Comparison of ENCODE assay signal across 19 cellular contexts in genomic region chr13:75558130-75558840, GRCh38. TPM values are rescaled to one million over a fixed set of nuclear protein-coding genes. Genes with fewer than 3 reads are reported as not detected.
DNase-seq lines count a peak whose midpoint lies in the region; ATAC-seq, FAIRE-seq and TF ChIP-seq lines count a peak whose summit lies in the region.
"Had no signal": no experiment of that assay in that cellular context is flagged by ENCODE, and none has a peak within 500 bp of the region (broad histone marks: within the 10 kb centered on the region; RNA-seq: fewer than 3 reads in every experiment).

No MANE protein-coding gene starts in this region.

- no peak for DNase-seq in CD4-positive, alpha-beta T cell
- DNase-seq in SK-N-SH (peak; percentile 23), astrocyte (ENCODE audit: low read depth) (no peak), A172 (ENCODE audit: low spot score) (no peak)
- DNase-seq: activated CD4-positive, alpha-beta T cell treated with anti-CD3 and anti-CD28 coated beads, Interleukin-2, amount 10 ng/mL, durations not matched to agents 7 days and 5 days; activated CD8-positive, alpha-beta memory T cell treated with anti-CD3 and anti-CD28 coated beads, Interleukin-2, amount 50 U/mL, for 4 hours; dorsolateral prefrontal cortex; MM.1S; NCI-H1417 treated with DMSO at 0.1 percent for 48 hours; NCI-H446 treated with DMSO at 0.1 percent for 48 hours; SIG-M5 had no signal

- no peaks in the 10 kb centered on the region for H3K9me3 ChIP-seq in BLaER1 treated with 17β-estradiol and CSF1 and Interleukin-3, amounts not matched to agents 10 nM and 100 nM (replicated peaks in 1 of 11)
- no peaks in the 10 kb centered on the region for H3K9me3 ChIP-seq in CD4-positive, alpha-beta T cell (ENCODE audit: control insufficient read depth, low read length)
- H3K9me3 ChIP-seq in SK-N-SH (no peaks in the 10 kb centered on the region), astrocyte (ENCODE audit: insufficient read depth, low read depth, low read length) (no peaks in the 10 kb centered on the region)

- no peaks in the 10 kb centered on the region for H3K9me3 Mint-ChIP-seq in CD4-positive, alpha-beta T cell
- no peaks in the 10 kb centered on the region for H3K9me3 Mint-ChIP-seq in astrocyte (ENCODE audit: unreplicated experiment)
- H3K9me3 Mint-ChIP-seq: activated CD4-positive, alpha-beta T cell treated with anti-CD3 and anti-CD28 coated beads, Interleukin-2, amount 10 ng/mL, durations not matched to agents 7 days and 5 days; T-helper 1 cell treated with Interleukin-12 subunit alpha and Interleukin-12 subunit beta and Interleukin-4 antibody, amounts not matched to agents 30 μg/mL and 1 μg/mL, for 36 hours; type B pancreatic cell had no signal

- peak overlapping the region in 6 of 11 experiments; percentile 9 to 32 (median 16); a peak in 7 of 22 replicates for H3K4me2 ChIP-seq in BLaER1 treated with 17β-estradiol and CSF1 and Interleukin-3, amounts not matched to agents 10 nM and 100 nM
- H3K4me2 ChIP-seq in SK-N-SH (no peak overlapping the region), astrocyte (ENCODE audit: low read length) (no peak overlapping the region)

- no peak overlapping the region for H2AFZ ChIP-seq in SK-N-SH (ENCODE audit: low read depth)
- no peak overlapping the region for H2AFZ ChIP-seq in astrocyte (ENCODE audit: low read depth, low read length)

- H3K9ac ChIP-seq in BLaER1 treated with 17β-estradiol and CSF1 and Interleukin-3, amounts not matched to agents 10 nM and 100 nM, result no peak overlapping the region
- no peak overlapping the region for H3K9ac ChIP-seq in SK-N-SH
- no peak overlapping the region for H3K9ac ChIP-seq in astrocyte (ENCODE audit: low read length)

- H3K9me2 ChIP-seq in SK-N-SH, result no peaks in the 10 kb centered on the region

- H3K36me3 Mint-ChIP-seq in CD4-positive, alpha-beta T cell (ENCODE audit: low read depth), result peaks cover 41% of the 10 kb centered on the region
- H3K36me3 Mint-ChIP-seq in astrocyte (ENCODE audit: low read depth, unreplicated experiment), result peaks cover 16% of the 10 kb centered on the region

- TF ChIP-seq EP300 in SK-N-SH (IDR thresholded peaks at IDR 0.05; ENCODE audit: borderline replicate concordance in 1 of 2, low read depth in 1 of 2, low read length in 1 of 2), result no peak

- H3F3A ChIP-seq in SK-N-SH (replicated peaks; ENCODE audit: insufficient read depth), result peaks cover 13% of the 10 kb centered on the region

- peak; percentile 23 for FAIRE-seq in astrocyte (lab: Jason Lieb, UNC)
- FAIRE-seq: endothelial cell of umbilical vein had no signal

- no peak for TF ChIP-seq CTCF in CD4-positive, alpha-beta T cell (IDR thresholded peaks at IDR 0.05)
- TF ChIP-seq CTCF in SK-N-SH (IDR thresholded peaks at IDR 0.05) (no peak), astrocyte (IDR thresholded peaks at IDR 0.05; ENCODE audit: insufficient read depth, low read depth, low read length) (no peak)

- H3K36me3 ChIP-seq in BLaER1 treated with 17β-estradiol and CSF1 and Interleukin-3, amounts not matched to agents 10 nM and 100 nM, result peaks cover 10 to 71% (median 51%) of the 10 kb centered on the region in 11 experiments
- peaks cover 20 to 28% of the 10 kb centered on the region in 2 experiments for H3K36me3 ChIP-seq in SK-N-SH (replicated peaks in 1 of 2; ENCODE audit: control insufficient read depth in 1 of 2, insufficient read depth in 2 of 2, low read length in 1 of 2)
- peaks cover 31% of the 10 kb centered on the region for H3K36me3 ChIP-seq in astrocyte (ENCODE audit: insufficient read depth, low read length)

- POLR2A ChIA-PET in CD4-positive, alpha-beta T cell (lab: Charles Lee), result interaction anchor here (0.6 to 0.7 kb wide), 2 partner anchors 8 to 87 kb away, joined by 3 to 5 read pairs; partner anchors contain the start of gene UCHL3
- POLR2A ChIA-PET in SK-N-SH (lab: Yijun Ruan, JAX), result no interaction called here

- intact Hi-C loops in CD4-positive, alpha-beta T cell (cut with DNase I, micrococcal nuclease), result no loop called here

- peak overlapping the region; percentile 38 for H3K27ac Mint-ChIP-seq in CD4-positive, alpha-beta T cell
- peak overlapping the region; percentile 63 for H3K27ac Mint-ChIP-seq in astrocyte (ENCODE audit: unreplicated experiment)
- H3K27ac Mint-ChIP-seq: activated CD4-positive, alpha-beta T cell treated with anti-CD3 and anti-CD28 coated beads, Interleukin-2, amount 10 ng/mL, durations not matched to agents 7 days and 5 days; T-helper 1 cell treated with Interleukin-12 subunit alpha and Interleukin-12 subunit beta and Interleukin-4 antibody, amounts not matched to agents 30 μg/mL and 1 μg/mL, for 36 hours; type B pancreatic cell had no signal

- no peaks in the 10 kb centered on the region for H3K27me3 ChIP-seq in BLaER1 treated with 17β-estradiol and CSF1 and Interleukin-3, amounts not matched to agents 10 nM and 100 nM
- H3K27me3 ChIP-seq in CD4-positive, alpha-beta T cell (ENCODE audit: control insufficient read depth, insufficient read depth, low read length), result no peaks in the 10 kb centered on the region
- H3K27me3 ChIP-seq in SK-N-SH (ENCODE audit: insufficient read depth), result no peaks in the 10 kb centered on the region
- H3K27me3 ChIP-seq in astrocyte (ENCODE audit: insufficient read depth, low read length), result no peaks in the 10 kb centered on the region
- H3K27me3 ChIP-seq: dorsolateral prefrontal cortex had no signal

- no peaks in the 10 kb centered on the region for H3K79me2 ChIP-seq in SK-N-SH (ENCODE audit: insufficient read depth)
- peaks cover 47% of the 10 kb centered on the region for H3K79me2 ChIP-seq in astrocyte (ENCODE audit: insufficient read depth, low read length)

- H3K4me1 Mint-ChIP-seq in CD4-positive, alpha-beta T cell (ENCODE audit: low read depth), result peaks cover 52% of the 10 kb centered on the region
- peaks cover 2% of the 10 kb centered on the region for H3K4me1 Mint-ChIP-seq in astrocyte (ENCODE audit: low read depth, unreplicated experiment)

- TF ChIP-seq RAD21 in SK-N-SH (IDR thresholded peaks at IDR 0.05; ENCODE audit: low read length), result no peak

- H3K27me3 Mint-ChIP-seq in CD4-positive, alpha-beta T cell, result no peaks in the 10 kb centered on the region
- no peaks in the 10 kb centered on the region for H3K27me3 Mint-ChIP-seq in astrocyte (ENCODE audit: low read depth, unreplicated experiment)
- H3K27me3 Mint-ChIP-seq: activated CD4-positive, alpha-beta T cell treated with anti-CD3 and anti-CD28 coated beads, Interleukin-2, amount 10 ng/mL, durations not matched to agents 7 days and 5 days; type B pancreatic cell had no signal

- 32% methylated on average over 2 of the region's 2 CpGs for WGBS in SK-N-SH (ENCODE audit: low lambda C conversion rate)

- H3K4me3 Mint-ChIP-seq in CD4-positive, alpha-beta T cell, result peak overlapping the region; percentile 23
- H3K4me3 Mint-ChIP-seq in astrocyte (ENCODE audit: unreplicated experiment), result no peak overlapping the region
- H3K4me3 Mint-ChIP-seq: activated CD4-positive, alpha-beta T cell treated with anti-CD3 and anti-CD28 coated beads, Interleukin-2, amount 10 ng/mL, durations not matched to agents 7 days and 5 days; T-helper 1 cell treated with Interleukin-12 subunit alpha and Interleukin-12 subunit beta and Interleukin-4 antibody, amounts not matched to agents 30 μg/mL and 1 μg/mL, for 36 hours; type B pancreatic cell had no signal

- H3K4me3 ChIP-seq in BLaER1 treated with 17β-estradiol and CSF1 and Interleukin-3, amounts not matched to agents 10 nM and 100 nM, result no peak overlapping the region
- H3K4me3 ChIP-seq in SK-N-SH (ENCODE audit: low read depth in 2 of 2, low read length in 1 of 2) (no peak overlapping the region), astrocyte (ENCODE audit: insufficient read depth, low read depth, low read length) (no peak overlapping the region)
- H3K4me3 ChIP-seq: dorsolateral prefrontal cortex had no signal

- peaks cover 0 to 5% (median 0%) of the 10 kb centered on the region in 11 experiments; a peak in 3 of 22 replicates for H4K20me1 ChIP-seq in BLaER1 treated with 17β-estradiol and CSF1 and Interleukin-3, amounts not matched to agents 10 nM and 100 nM
- H4K20me1 ChIP-seq in SK-N-SH (ENCODE audit: insufficient read depth) (no peaks in the 10 kb centered on the region), astrocyte (ENCODE audit: insufficient read depth, low read length) (peaks cover 19% of the 10 kb centered on the region)

- peaks cover 0 to 26% (median 9%) of the 10 kb centered on the region in 10 experiments; a peak in 17 of 20 replicates for H3K4me1 ChIP-seq in BLaER1 treated with 17β-estradiol and CSF1 and Interleukin-3, amounts not matched to agents 10 nM and 100 nM
- H3K4me1 ChIP-seq in SK-N-SH (ENCODE audit: control insufficient read depth in 1 of 2, insufficient read depth in 2 of 2, low read depth in 1 of 2, low read length in 1 of 2), result peaks cover 0 to 3% of the 10 kb centered on the region in 2 experiments; a peak in 2 of 4 replicates
- no peaks in the 10 kb centered on the region for H3K4me1 ChIP-seq in astrocyte (ENCODE audit: insufficient read depth, low read length)

- CTCF ChIA-PET in CD4-positive, alpha-beta T cell (lab: Charles Lee), result no interaction called here
- CTCF ChIA-PET in SK-N-SH (lab: Yijun Ruan, JAX), result interaction anchor here (1.0 kb wide), 1 partner anchor 7 kb away, joined by 3 read pairs; no protein-coding TSS in a partner anchor

- peak; percentile 48 for ATAC-seq in CD4-positive, alpha-beta T cell (ENCODE audit: poor library complexity)
- no peak for ATAC-seq in GM19351 (IDR thresholded peaks at IDR 0.05; ENCODE audit: unreplicated experiment)
- ATAC-seq in HG03139 (IDR thresholded peaks at IDR 0.05; ENCODE audit: unreplicated experiment), result no peak
- ATAC-seq in GM21528 (IDR thresholded peaks at IDR 0.05; ENCODE audit: low FRiP score, unreplicated experiment), result no peak
- ATAC-seq: Panc1 had no signal

- H3K27ac ChIP-seq in BLaER1 treated with 17β-estradiol and CSF1 and Interleukin-3, amounts not matched to agents 10 nM and 100 nM, result no peak overlapping the region
- H3K27ac ChIP-seq in CD4-positive, alpha-beta T cell (ENCODE audit: low read depth, low read length), result no peak overlapping the region
- H3K27ac ChIP-seq in SK-N-SH (ENCODE audit: low read depth in 2 of 2, low read length in 1 of 2) (peak overlapping the region in 1 of 2 experiments; percentile 69; a peak in 3 of 4 replicates), astrocyte (ENCODE audit: low read depth, low read length) (no peak overlapping the region)
- H3K27ac ChIP-seq: dorsolateral prefrontal cortex had no signal

RNA-seq across cellular contexts. Expression of gene UCHL3, which starts 8.7 kb away (rescaled TPM):
- total RNA-seq in CD4-positive, alpha-beta T cell, result 10 to 100 TPM; 16.0 to 17.7 TPM
- polyA plus RNA-seq in SK-N-SH (2012; rRNA removed), result 28.2 and 28.8 TPM in 2 replicates
- 37.8 and 55.2 TPM in 2 replicates for polyA plus RNA-seq in SK-N-SH (2012; cell fraction: cytosol; rRNA removed)
- 9.6 and 17.0 TPM in 2 replicates for polyA plus RNA-seq in SK-N-SH (2012; cell fraction: nucleus; rRNA removed)
- 58.0 and 59.2 TPM in 2 replicates for total RNA-seq in astrocyte
- total RNA-seq in A172 (2014; rRNA removed; shearing (Covaris generic)), result 64.1 and 83.7 TPM in 2 replicates

RNA-seq across cellular contexts. Expression of gene COMMD6, which starts 20.6 kb away (rescaled TPM):
- total RNA-seq in CD4-positive, alpha-beta T cell, result 100 to 1,000 TPM; 211 to 217 TPM
- polyA plus RNA-seq in SK-N-SH (2012; rRNA removed), result 73.7 and 76.9 TPM in 2 replicates
- polyA plus RNA-seq in SK-N-SH (2012; cell fraction: cytosol; rRNA removed), result 103 and 199 TPM in 2 replicates
- 24.3 and 32.0 TPM in 2 replicates for polyA plus RNA-seq in SK-N-SH (2012; cell fraction: nucleus; rRNA removed)
- 186 and 209 TPM in 2 replicates for total RNA-seq in astrocyte
- total RNA-seq in A172 (2014; rRNA removed; shearing (Covaris generic)), result 144 and 290 TPM in 2 replicates

Comparison
In these comparisons a context has a peak if more than half of its experiments do, and no peak if none do; other contexts are left out.
1. H3K4me2 ChIP-seq: peak in BLaER1 treated with 17β-estradiol and CSF1 and Interleukin-3, amounts not matched to agents 10 nM and 100 nM (6 of 11); none in SK-N-SH (single experiment) and astrocyte (single experiment).